Comparison of ENCODE assay signal across 14 cellular contexts in genomic region chrX:71629467-71629866, GRCh38.
DNase-seq lines count a peak whose midpoint lies in the region; ATAC-seq and TF ChIP-seq lines count a peak whose summit lies in the region.
"Had no signal": no experiment of that assay in that cellular context is flagged by ENCODE, and none has a peak within 500 bp of the region (broad histone marks: within the 10 kb centered on the region; RNA-seq: fewer than 3 reads in every experiment).

No MANE protein-coding gene starts in this region.

- peak; percentile 33 for ATAC-seq in GM18861 (IDR thresholded peaks at IDR 0.05; ENCODE audit: unreplicated experiment)
- peak; percentile 81 for ATAC-seq in GM21528 (IDR thresholded peaks at IDR 0.05; ENCODE audit: low FRiP score, unreplicated experiment)
- ATAC-seq in HG03108 (IDR thresholded peaks at IDR 0.05; ENCODE audit: unreplicated experiment) = peak; percentile 70
- ATAC-seq: gastrocnemius medialis had no signal

- DNase-seq in kidney tubule cell (ENCODE audit: low spot score) (peak; percentile 28), DMS53 treated with DMSO at 0.1 percent for 48 hours (lab: John Stamatoyannopoulos, UW; ENCODE audit: unreplicated experiment) (no peak), NCI-H2227 (lab: John Stamatoyannopoulos, UW; ENCODE audit: unreplicated experiment) (no peak), WERI-Rb-1 (no peak)
- DNase-seq in stimulated activated CD8-positive, alpha-beta memory T cell treated with anti-CD3 and anti-CD28 coated beads, Interleukin-4, amount 100 ng/mL, for 48 hours = no peak
- DNase-seq: activated T-cell treated with anti-CD3 and anti-CD28 coated beads, Interleukin-2, amount 50 U/mL, for 48 hours; effector CD8-positive, alpha-beta T cell; gastrocnemius medialis; NCI-H526 treated with DMSO at 0.1 percent for 48 hours; SHP77 had no signal

- no peaks in the 10 kb centered on the region for H3K9me3 ChIP-seq in WERI-Rb-1 (ENCODE audit: severe bottlenecking)
- H3K9me3 ChIP-seq: ascending aorta, gastrocnemius medialis had no signal

- H3K27ac ChIP-seq in WERI-Rb-1 = no peak overlapping the region
- H3K27ac ChIP-seq: ascending aorta, gastrocnemius medialis had no signal

- H3K27me3 ChIP-seq in WERI-Rb-1 (ENCODE audit: insufficient read depth, low read depth, severe bottlenecking) = peaks cover 14% of the 10 kb centered on the region
- H3K27me3 ChIP-seq: ascending aorta had no signal

- H3K36me3 ChIP-seq in WERI-Rb-1 = no peaks in the 10 kb centered on the region
- H3K36me3 ChIP-seq: ascending aorta, gastrocnemius medialis had no signal

- no peak for TF ChIP-seq CTCF in WERI-Rb-1 (IDR thresholded peaks at IDR 0.05; ENCODE audit: low read depth, low read length)

- no peak overlapping the region for H3K4me3 ChIP-seq in WERI-Rb-1 (ENCODE audit: low read depth, low read length)
- H3K4me3 ChIP-seq: ascending aorta, gastrocnemius medialis had no signal
